9 cellular contexts compared by ENCODE assay signal in genomic region chr1:39158330-39159086, GRCh38. TPM values are rescaled to one million over a fixed set of nuclear protein-coding genes. Genes with fewer than 3 reads are reported as not detected.
DNase-seq lines count a peak whose midpoint lies in the region; ATAC-seq, FAIRE-seq and TF ChIP-seq lines count a peak whose summit lies in the region.
"Had no signal": no experiment of that assay in that cellular context is flagged by ENCODE, and none has a peak within 500 bp of the region (broad histone marks: within the 10 kb centered on the region; RNA-seq: fewer than 3 reads in every experiment).

No MANE protein-coding gene starts in this region.

- H3K9me3 ChIP-seq in cardiac muscle cell (ENCODE audit: low read depth) (no peaks in the 10 kb centered on the region), heart left ventricle (no peaks in the 10 kb centered on the region), kidney (ENCODE audit: control insufficient read depth in 1 of 2, low read length in 2 of 2) (no peaks in the 10 kb centered on the region), upper lobe of right lung (no peaks in the 10 kb centered on the region), BE2C (no peaks in the 10 kb centered on the region)

- 82 to 84% (median 83%) methylated on average over 11 of the region's 11 CpGs for WGBS in heart left ventricle, 4 donors

- TF ChIP-seq POLR2A in heart left ventricle (IDR thresholded peaks at IDR 0.05), result no peak

- peak; percentile 55 to 63 for DNase-seq in cardiac muscle cell (ENCODE audit: low read depth in 1 of 2, low spot score in 1 of 2)
- DNase-seq in heart left ventricle, result no peak
- DNase-seq in amniotic epithelial cell (ENCODE audit: low read depth), result peak; percentile 70
- DNase-seq in kidney, result no peak
- DNase-seq in upper lobe of right lung, result no peak
- no peak for DNase-seq in BE2C
- no peak for DNase-seq in cortex of kidney (lab: John Stamatoyannopoulos, UW)

- H3K9ac ChIP-seq in kidney (ENCODE audit: low read length in 2 of 2), result peak overlapping the region; percentile 11 to 56

- H3K27ac ChIP-seq in cardiac muscle cell (peak overlapping the region; percentile 55), heart left ventricle (peak overlapping the region in 3 of 12 donors; percentile 3 to 56 (median 22)), kidney (ENCODE audit: low read depth in 2 of 2, low read length in 2 of 2) (peak overlapping the region; percentile 87), upper lobe of right lung (peak overlapping the region; percentile 84)

- H3K4me1 ChIP-seq in cardiac muscle cell (ENCODE audit: low read depth) (peaks cover 36% of the 10 kb centered on the region), heart left ventricle (peaks cover 0 to 63% (median 44%) of the 10 kb centered on the region in 12 donors), kidney (ENCODE audit: control insufficient read depth in 1 of 2, insufficient read depth in 1 of 2, low read depth in 1 of 2, low read length in 2 of 2) (peaks cover 37 to 58% of the 10 kb centered on the region in 2 donors), upper lobe of right lung (peaks cover 48% of the 10 kb centered on the region), BE2C (no peaks in the 10 kb centered on the region)

- H3K4me3 ChIP-seq in cardiac muscle cell (no peak overlapping the region), heart left ventricle (no peak overlapping the region), kidney (ENCODE audit: low read length in 2 of 2) (peak overlapping the region; percentile 36 to 52), upper lobe of right lung (peak overlapping the region; percentile 47), BE2C (ENCODE audit: low read depth, low read length) (no peak overlapping the region)

- no peak for TF ChIP-seq CTCF in cardiac muscle cell (IDR thresholded peaks at IDR 0.05; ENCODE audit: low read depth, low read length)
- no peak for TF ChIP-seq CTCF in heart left ventricle (IDR thresholded peaks at IDR 0.05)
- no peak for TF ChIP-seq CTCF in kidney (IDR thresholded peaks at IDR 0.05; ENCODE audit: borderline replicate concordance, extremely low read depth, insufficient read depth)
- peak; percentile 6 for TF ChIP-seq CTCF in upper lobe of right lung (IDR thresholded peaks at IDR 0.05)
- TF ChIP-seq CTCF in BE2C (IDR thresholded peaks at IDR 0.05; ENCODE audit: low read depth, low read length), result no peak

- ATAC-seq in heart left ventricle (no peak), upper lobe of right lung (peak; percentile 77), HG03432 (IDR thresholded peaks at IDR 0.05; ENCODE audit: unreplicated experiment) (no peak)

- intact Hi-C loops in heart left ventricle (cut with DNase I) (no loop called here), kidney (cut with DNase I) (no loop called here), upper lobe of right lung (cut with DNase I) (no loop called here)

- H3K27me3 ChIP-seq in cardiac muscle cell (no peaks in the 10 kb centered on the region), heart left ventricle (no peaks in the 10 kb centered on the region), upper lobe of right lung (no peaks in the 10 kb centered on the region), BE2C (no peaks in the 10 kb centered on the region)

- no peak for FAIRE-seq in kidney (lab: Jason Lieb, UNC)
- FAIRE-seq: colon had no signal

- H3K36me3 ChIP-seq in cardiac muscle cell, result no peaks in the 10 kb centered on the region
- H3K36me3 ChIP-seq in heart left ventricle, result no peaks in the 10 kb centered on the region
- no peaks in the 10 kb centered on the region for H3K36me3 ChIP-seq in kidney (ENCODE audit: control insufficient read depth in 1 of 2, insufficient read depth in 2 of 2, low read length in 2 of 2)
- H3K36me3 ChIP-seq in upper lobe of right lung, result no peaks in the 10 kb centered on the region
- H3K36me3 ChIP-seq in BE2C, result no peaks in the 10 kb centered on the region

RNA-seq across cellular contexts. Expression of gene MACF1, which starts 46.0 kb away (rescaled TPM):
- total RNA-seq in cardiac muscle cell (146 and 261 TPM in 2 replicates), heart left ventricle (100 to 1,000 TPM; 183 to 436 (median 290) TPM), kidney (387 TPM), upper lobe of right lung (814 TPM)
- polyA plus RNA-seq in cardiac muscle cell (80.4 and 144 TPM in 2 replicates), heart left ventricle (100 to 1,000 TPM; 102 to 120 TPM), kidney (ENCODE audit: insufficient read depth, low read depth, low replicate concordance) (65.7 TPM)
- polyA plus RNA-seq in BE2C (2012; ENCODE audit: insufficient read depth, insufficient read length, low read depth), result 24.3 TPM

Comparison
In these comparisons a context has a peak if more than half of its experiments do, and no peak if none do; other contexts are left out.
1. DNase-seq: peak in cardiac muscle cell (2 of 2) and amniotic epithelial cell (single experiment); none in heart left ventricle (0 of 5), kidney (single experiment), upper lobe of right lung (single experiment), BE2C (single experiment) and cortex of kidney (single experiment).
2. H3K4me3 ChIP-seq: peak in kidney (2 of 2) and upper lobe of right lung (single experiment); none in cardiac muscle cell (single experiment), heart left ventricle (0 of 12) and BE2C (single experiment).